25 cellular contexts compared by ENCODE assay signal in genomic region chr17:46118969-46119368, GRCh38.
DNase-seq lines count a peak whose midpoint lies in the region; ATAC-seq and TF ChIP-seq lines count a peak whose summit lies in the region.
"Had no signal": no experiment of that assay in that cellular context is flagged by ENCODE, and none has a peak within 500 bp of the region (broad histone marks: within the 10 kb centered on the region; RNA-seq: fewer than 3 reads in every experiment).

No MANE protein-coding gene starts in this region.

- H3K4me1 Mint-ChIP-seq in CD8-positive, alpha-beta memory T cell, result peaks cover 85 to 98% (median 94%) of the 10 kb centered on the region in 3 donors
- peaks cover 51% of the 10 kb centered on the region for H3K4me1 Mint-ChIP-seq in mesothelial cell of epicardium

- no peaks in the 10 kb centered on the region for H3K9me3 Mint-ChIP-seq in CD8-positive, alpha-beta memory T cell
- peaks cover 5% of the 10 kb centered on the region for H3K9me3 Mint-ChIP-seq in mesothelial cell of epicardium
- H3K9me3 Mint-ChIP-seq: dendritic cell treated with granulocyte-macrophage colony-stimulating factor and Interleukin-4, amounts not matched to agents 40 ng/mL and 50 ng/mL, for 4 days had no signal

- no peak overlapping the region for H3K4me3 ChIP-seq in CD8-positive, alpha-beta memory T cell (ENCODE audit: low read length)
- no peak overlapping the region for H3K4me3 ChIP-seq in KMS-11 (IDR thresholded peaks at IDR 0.05; ENCODE audit: insufficient read depth, low read depth, low read length)
- H3K4me3 ChIP-seq in dorsolateral prefrontal cortex, result no peak overlapping the region
- H3K4me3 ChIP-seq: ascending aorta, Peyer's patch, SJCRH30, vagina had no signal

- H2AFZ ChIP-seq in KMS-11 (ENCODE audit: low read depth), result no peak overlapping the region

- no peak for DNase-seq in CD8-positive, alpha-beta memory T cell
- no peak for DNase-seq in dorsolateral prefrontal cortex
- DNase-seq in mesothelial cell of epicardium (ENCODE audit: low spot score in 2 of 2, unreplicated experiment in 2 of 2), result no peak
- no peak for DNase-seq in inferior parietal cortex (ENCODE audit: extremely low spot score)
- DNase-seq in midbrain (lab: John Stamatoyannopoulos, UW), result no peak
- DNase-seq in NCI-H1092 (lab: John Stamatoyannopoulos, UW), result no peak
- DNase-seq: activated CD4-positive, alpha-beta T cell treated with anti-CD3 and anti-CD28 coated beads for 1 hour; activated naive CD4-positive, alpha-beta T cell; activated T-cell treated with anti-CD3 and anti-CD28 coated beads, Interleukin-2, amount 50 U/mL, for 1 hour; C1 segment of cervical spinal cord; head of caudate nucleus; MV-4-11; naive thymus-derived CD4-positive, alpha-beta T cell; NCI-H1694; NCI-H2171; NCI-H524 treated with DMSO at 0.1 percent for 48 hours; Peyer's patch; SJCRH30; small intestine; stimulated activated CD4-positive, alpha-beta T cell treated with anti-CD3 and anti-CD28 coated beads, Interleukin-1b, Interleukin-23, amount 100 ng/mL, for 48 hours had no signal

- H4K20me1 ChIP-seq in KMS-11 (ENCODE audit: insufficient read depth), result no peaks in the 10 kb centered on the region; the same call in none of the 2 replicates

- no peak for TF ChIP-seq CTCF in KMS-11 (conservative IDR thresholded peaks at IDR 0.05; ENCODE audit: low read depth, low read length)
- no peak for TF ChIP-seq CTCF in dorsolateral prefrontal cortex (IDR thresholded peaks at IDR 0.05 in 54 of 56, conservative IDR thresholded peaks at IDR 0.05 in 2 of 56; ENCODE audit: low read depth in 1 of 56, partially characterized antibody in 56 of 56)
- TF ChIP-seq CTCF in mesothelial cell of epicardium (IDR thresholded peaks at IDR 0.05; ENCODE audit: unreplicated experiment), result no peak

- POLR2A ChIA-PET in CD8-positive, alpha-beta memory T cell (lab: Charles Lee), result interaction anchor here (1.0 kb wide), 1 partner anchor 27 kb away, joined by 3 read pairs; no protein-coding TSS in a partner anchor

- H3K9me3 ChIP-seq in CD8-positive, alpha-beta memory T cell (ENCODE audit: low read length), result no peaks in the 10 kb centered on the region
- H3K9me3 ChIP-seq: ascending aorta, Peyer's patch, SJCRH30, vagina had no signal

- no peak overlapping the region for H3K27ac ChIP-seq in CD8-positive, alpha-beta memory T cell (ENCODE audit: low read depth, low read length)
- H3K27ac ChIP-seq in KMS-11 (peak overlapping the region; percentile 68; the same call in 1 of the 2 replicates), dorsolateral prefrontal cortex (peak overlapping the region in 51 of 59 donors; percentile 2 to 87 (median 54))
- H3K27ac ChIP-seq: ascending aorta, Peyer's patch, SJCRH30, vagina had no signal

- peaks cover 75% of the 10 kb centered on the region for H3K4me1 ChIP-seq in CD8-positive, alpha-beta memory T cell (ENCODE audit: insufficient read depth, low read length)
- peaks cover 97% of the 10 kb centered on the region for H3K4me1 ChIP-seq in KMS-11 (ENCODE audit: low read depth, poor library complexity, severe bottlenecking)
- H3K4me1 ChIP-seq: SJCRH30 had no signal

- no peak for ATAC-seq in GM18498 (IDR thresholded peaks at IDR 0.05; ENCODE audit: unreplicated experiment)
- ATAC-seq: naive thymus-derived CD4-positive, alpha-beta T cell had no signal

- H3K27me3 ChIP-seq in CD8-positive, alpha-beta memory T cell (ENCODE audit: insufficient read depth, low read length, poor library complexity, severe bottlenecking), result no peaks in the 10 kb centered on the region
- no peaks in the 10 kb centered on the region for H3K27me3 ChIP-seq in KMS-11 (ENCODE audit: insufficient read depth, low read depth)
- no peaks in the 10 kb centered on the region for H3K27me3 ChIP-seq in dorsolateral prefrontal cortex
- H3K27me3 ChIP-seq: ascending aorta, Peyer's patch, SJCRH30, vagina had no signal

- peaks cover 96% of the 10 kb centered on the region for H3K79me2 ChIP-seq in KMS-11 (ENCODE audit: insufficient read depth, low read depth)

- H3K4me3 Mint-ChIP-seq in CD8-positive, alpha-beta memory T cell, result peak overlapping the region in 3 of 7 donors; percentile 4 to 33 (median 7)
- H3K4me3 Mint-ChIP-seq in mesothelial cell of epicardium, result no peak overlapping the region
- H3K4me3 Mint-ChIP-seq: dendritic cell treated with granulocyte-macrophage colony-stimulating factor and Interleukin-4, amounts not matched to agents 40 ng/mL and 50 ng/mL, for 4 days had no signal

- H3K4me2 ChIP-seq in KMS-11, result peak overlapping the region; percentile 58

- CTCF ChIA-PET in CD8-positive, alpha-beta memory T cell (lab: Charles Lee), result no interaction called here

- no peaks in the 10 kb centered on the region for H3K27me3 Mint-ChIP-seq in CD8-positive, alpha-beta memory T cell
- H3K27me3 Mint-ChIP-seq in mesothelial cell of epicardium (ENCODE audit: low read depth), result no peaks in the 10 kb centered on the region
- H3K27me3 Mint-ChIP-seq: dendritic cell treated with granulocyte-macrophage colony-stimulating factor and Interleukin-4, amounts not matched to agents 40 ng/mL and 50 ng/mL, for 4 days; naive thymus-derived CD4-positive, alpha-beta T cell had no signal

- no peak overlapping the region for H3K9ac ChIP-seq in KMS-11

- intact Hi-C loops in dorsolateral prefrontal cortex (cut with DNase I), result no loop called here

- no peaks in the 10 kb centered on the region for H3K36me3 ChIP-seq in CD8-positive, alpha-beta memory T cell (ENCODE audit: insufficient read depth, low read length)
- H3K36me3 ChIP-seq in KMS-11 (ENCODE audit: insufficient read depth), result no peaks in the 10 kb centered on the region
- H3K36me3 ChIP-seq: Peyer's patch, SJCRH30, vagina had no signal

- H3K36me3 Mint-ChIP-seq in CD8-positive, alpha-beta memory T cell, result peaks cover 0 to 16% (median 0%) of the 10 kb centered on the region in 3 donors
- H3K36me3 Mint-ChIP-seq in mesothelial cell of epicardium, result peaks cover 2% of the 10 kb centered on the region

- peak overlapping the region in 5 of 8 donors; percentile 26 to 57 (median 36) for H3K27ac Mint-ChIP-seq in CD8-positive, alpha-beta memory T cell
- H3K27ac Mint-ChIP-seq in mesothelial cell of epicardium, result peak overlapping the region; percentile 27
- H3K27ac Mint-ChIP-seq: dendritic cell treated with granulocyte-macrophage colony-stimulating factor and Interleukin-4, amounts not matched to agents 40 ng/mL and 50 ng/mL, for 4 days had no signal
